8 cellular contexts compared by ENCODE assay signal in the genomic region with DNA sequence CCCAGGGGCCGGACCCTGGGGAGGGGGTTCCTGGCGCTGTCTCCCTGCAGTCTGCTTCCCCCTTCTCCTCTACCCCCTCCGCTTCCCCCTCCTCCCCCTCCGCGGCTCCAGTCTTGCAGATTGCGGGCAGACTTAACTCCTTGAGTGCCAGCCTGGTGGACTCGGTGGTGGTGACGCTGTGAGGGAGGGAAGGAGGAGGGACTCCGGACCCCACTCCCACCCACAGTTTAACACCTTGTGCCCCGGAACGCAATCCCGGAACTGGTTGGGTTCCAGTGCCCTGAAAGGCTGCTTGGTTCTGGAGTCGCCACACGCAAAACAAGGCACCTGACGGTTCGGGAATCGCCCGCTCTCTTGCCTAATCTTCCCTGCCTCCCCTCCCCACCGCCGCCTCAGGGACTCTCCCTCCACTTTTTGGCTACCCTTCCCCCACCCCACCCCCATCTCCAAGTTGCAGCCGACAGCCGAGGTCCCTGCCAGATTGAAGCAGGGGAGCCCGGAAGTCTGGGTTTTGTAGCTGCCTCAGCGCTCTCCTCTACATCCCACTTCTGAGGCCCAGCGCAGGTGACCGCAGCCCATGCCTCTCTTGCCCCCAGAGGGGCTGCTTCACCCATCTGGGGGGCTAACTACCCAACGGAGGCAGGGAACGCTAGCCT. TPM values are rescaled to one million over a fixed set of nuclear protein-coding genes. Genes with fewer than 3 reads are reported as not detected.
A peak's percentile ranks its signal among the peaks of the same experiment; 100 is the strongest.
DNase-seq lines count a peak whose midpoint lies in the region; ATAC-seq and TF ChIP-seq lines count a peak whose summit lies in the region.

No MANE protein-coding gene starts in this region.

- peak overlapping the region; percentile 29 to 93 for H3K18ac ChIP-seq in mesenchymal stem cell (ENCODE audit: low read depth in 1 of 2, low read length in 2 of 2)

- peak overlapping the region; percentile 86 for H2BK120ac ChIP-seq in mesenchymal stem cell (ENCODE audit: low read depth, low read length)

- H3K36me3 ChIP-seq in HCT116 (ENCODE audit: control insufficient read depth in 1 of 2, insufficient read depth in 2 of 2, low read length in 2 of 2) = no peaks in the 10 kb centered on the region
- H3K36me3 ChIP-seq in endodermal cell (ENCODE audit: control insufficient read depth, insufficient read depth, low read length) = no peaks in the 10 kb centered on the region
- no peaks in the 10 kb centered on the region for H3K36me3 ChIP-seq in mesenchymal stem cell (ENCODE audit: control insufficient read depth in 1 of 2, insufficient read depth in 2 of 2, low read depth in 1 of 2, low read length in 2 of 2)

- H2BK15ac ChIP-seq in mesenchymal stem cell (ENCODE audit: low read depth, poor library complexity, severe bottlenecking) = peak overlapping the region; percentile 75

- H3K9me3 ChIP-seq in HCT116 (ENCODE audit: control insufficient read depth in 1 of 2, insufficient read depth in 1 of 2, low read depth in 1 of 2, low read length in 2 of 2) = no peaks in the 10 kb centered on the region
- H3K9me3 ChIP-seq in endodermal cell (ENCODE audit: control insufficient read depth, low read length) = no peaks in the 10 kb centered on the region
- H3K9me3 ChIP-seq in mesenchymal stem cell (ENCODE audit: control insufficient read depth, low read length) = no peaks in the 10 kb centered on the region

- H4K91ac ChIP-seq in mesenchymal stem cell (ENCODE audit: low read length) = peak overlapping the region; percentile 93

- no peak for TF ChIP-seq RAD21 in HCT116 (IDR thresholded peaks at IDR 0.05; ENCODE audit: low read depth)

- no peak overlapping the region for H2AK5ac ChIP-seq in mesenchymal stem cell (ENCODE audit: low read length, severe bottlenecking)

- peak overlapping the region; percentile 96 for H4K8ac ChIP-seq in mesenchymal stem cell (ENCODE audit: low read length)

- H3K4me1 Mint-ChIP-seq in endodermal cell = peaks cover 39% of the 10 kb centered on the region

- H3K27me3 ChIP-seq in HCT116 (ENCODE audit: insufficient read depth, low read length) (no peaks in the 10 kb centered on the region), endodermal cell (ENCODE audit: control insufficient read depth, insufficient read depth, low read length, poor library complexity, severe bottlenecking) (peaks cover 11% of the 10 kb centered on the region), mesenchymal stem cell (ENCODE audit: control insufficient read depth in 1 of 2, insufficient read depth in 1 of 2, low read length in 2 of 2) (peaks cover 5 to 7% of the 10 kb centered on the region in 2 experiments)

- H3K4ac ChIP-seq in mesenchymal stem cell (ENCODE audit: low read depth in 1 of 2, low read length in 2 of 2) = peak overlapping the region; percentile 3 to 31

- no TSS peak for BruUV-seq in HCT116 (replicated peaks; lab: Mats Ljungman, UMichigan)

- no peak overlapping the region for H2BK5ac ChIP-seq in mesenchymal stem cell (ENCODE audit: low read depth, low read length, poor library complexity, severe bottlenecking)

- no peaks in the 10 kb centered on the region for H3K9me3 Mint-ChIP-seq in endodermal cell

- peaks cover 34 to 75% of the 10 kb centered on the region in 2 experiments for H3K4me1 ChIP-seq in HCT116 (ENCODE audit: control insufficient read depth in 1 of 2, insufficient read depth in 2 of 2, low read length in 2 of 2)
- peaks cover 11% of the 10 kb centered on the region for H3K4me1 ChIP-seq in endodermal cell (ENCODE audit: control insufficient read depth, insufficient read depth, low read length)
- H3K4me1 ChIP-seq in mesenchymal stem cell (ENCODE audit: control insufficient read depth, insufficient read depth, low read depth, low read length) = peaks cover 14% of the 10 kb centered on the region

- intact Hi-C loops in HCT116 (cut with micrococcal nuclease) = loop anchor here (2.0 kb wide), 2 partner anchors 27 to 139 kb away; partner anchors contain the start of genes DDX6 and UPK2

- TF ChIP-seq CTCF in AG10803 (conservative IDR thresholded peaks at IDR 0.05; ENCODE audit: low read length) (no peak), HCT116 (IDR thresholded peaks at IDR 0.05 in 2 of 3, conservative IDR thresholded peaks at IDR 0.05 in 1 of 3; ENCODE audit: borderline replicate concordance in 1 of 3, insufficient read depth in 1 of 3, low read depth in 2 of 3, low read length in 2 of 3) (no peak), endodermal cell (conservative IDR thresholded peaks at IDR 0.05) (no peak)

- no peaks in the 10 kb centered on the region for H3K9me2 ChIP-seq in HCT116 (ENCODE audit: insufficient read depth)

- WGBS in endodermal cell (ENCODE audit: insufficient coverage in 1 of 2, insufficient read length in 1 of 2), 2 experiments = 0% methylated on average over 10 to 21 of the region's 28 CpGs
- WGBS in mesenchymal stem cell = under 1% methylated on average over 20 of the region's 28 CpGs

- H3K27ac Mint-ChIP-seq in endodermal cell = peak overlapping the region; percentile 97

- RAD21 ChIA-PET in HCT116 (lab: Charles Lee; ENCODE audit: low non-redundant PET in 1 of 2, low total read pairs in 2 of 2, uncharacterized antibody in 2 of 2, unreplicated experiment in 2 of 2) = interaction anchor here (0.7 to 1.0 kb wide), 3 partner anchors 19 to 21 kb away, joined by 3 to 5 read pairs (median 4); no protein-coding TSS in a partner anchor

- no peaks in the 10 kb centered on the region for H4K20me1 ChIP-seq in HCT116 (ENCODE audit: insufficient read depth)

- H3K9ac ChIP-seq in HCT116 (ENCODE audit: low read length) (peak overlapping the region; percentile 95), endodermal cell (ENCODE audit: extremely low read depth, low read length, poor library complexity, severe bottlenecking) (peak overlapping the region; percentile 54), mesenchymal stem cell (ENCODE audit: low read length) (peak overlapping the region; percentile 76)

- ATAC-seq in HCT116 (peak; percentile 24), HG03457 (IDR thresholded peaks at IDR 0.05; ENCODE audit: unreplicated experiment) (no peak)

- peak overlapping the region; percentile 2 to 35 for H2BK12ac ChIP-seq in mesenchymal stem cell (ENCODE audit: low read length in 2 of 2)

- no peaks in the 10 kb centered on the region for H3K36me3 Mint-ChIP-seq in endodermal cell (ENCODE audit: low read depth)

- peak overlapping the region; percentile 81 for H3K4me3 Mint-ChIP-seq in endodermal cell

- CTCF ChIA-PET in HCT116 (lab: Charles Lee) = interaction anchor here (0.7 to 6.6 kb wide), 4 partner anchors 9 to 240 kb away, joined by 4 to 150 read pairs (median 7); no protein-coding TSS in a partner anchor

- H3K79me2 ChIP-seq in HCT116 (ENCODE audit: insufficient read depth, low read length) = peaks cover 9% of the 10 kb centered on the region

- H3K4me3 ChIP-seq in AG10803 (ENCODE audit: low read length) (peak overlapping the region; percentile 86), HCT116 (replicated peaks in 1 of 2; ENCODE audit: low read depth in 1 of 2, low read length in 2 of 2) (peak overlapping the region; percentile 73 to 75), endodermal cell (ENCODE audit: low read length) (peak overlapping the region; percentile 82), mesenchymal stem cell (ENCODE audit: insufficient read depth in 1 of 2, low read depth in 1 of 2, low read length in 2 of 2) (peak overlapping the region; percentile 69 to 90)

- peaks cover 24% of the 10 kb centered on the region for H3K27me3 Mint-ChIP-seq in endodermal cell (ENCODE audit: insufficient read depth)

- H3K27ac ChIP-seq in HCT116 (ENCODE audit: low read depth, low read length) (peak overlapping the region; percentile 100), endodermal cell (ENCODE audit: low read depth, low read length) (peak overlapping the region; percentile 3), mesenchymal stem cell (ENCODE audit: low read length, poor library complexity, severe bottlenecking) (peak overlapping the region; percentile 87)

- no peak overlapping the region for H3K23ac ChIP-seq in mesenchymal stem cell (ENCODE audit: low read length in 2 of 2)

- H2AFZ ChIP-seq in HCT116 (ENCODE audit: low read depth, low read length, poor library complexity, severe bottlenecking) (no peak overlapping the region), mesenchymal stem cell (ENCODE audit: low read depth, low read length) (no peak overlapping the region)

- POLR2A ChIA-PET in HCT116 (lab: Charles Lee) = interaction anchor here (1.0 to 2.0 kb wide), 5 partner anchors 13 to 240 kb away, joined by 3 to 6 read pairs (median 4); no protein-coding TSS in a partner anchor

- H3K14ac ChIP-seq in mesenchymal stem cell (ENCODE audit: low read length in 2 of 2) = no peak overlapping the region

- no peak for TF ChIP-seq POLR2A in HCT116 (IDR thresholded peaks at IDR 0.05; ENCODE audit: borderline replicate concordance, extremely low read depth, insufficient read depth, insufficient read length)

- H3K4me2 ChIP-seq in HCT116 (ENCODE audit: low read length) = peak overlapping the region; percentile 100
- peak overlapping the region; percentile 79 for H3K4me2 ChIP-seq in mesenchymal stem cell (ENCODE audit: low read length, poor library complexity, severe bottlenecking)

- DNase-seq in AG10803 (ENCODE audit: low read depth) = peak; percentile 82
- DNase-seq in HCT116 (ENCODE audit: low read depth, low spot score) = peak; percentile 89
- peak; percentile 78 to 86 for DNase-seq in NOMO-1 (lab: John Stamatoyannopoulos, UW; ENCODE audit: unreplicated experiment in 2 of 2)
- peak; percentile 88 for DNase-seq in activated CD8-positive, alpha-beta memory T cell treated with anti-CD3 and anti-CD28 coated beads for 24 hours
- DNase-seq in endodermal cell = peak; percentile 97
- peak; percentile 95 for DNase-seq in mesenchymal stem cell
- peak; percentile 79 for DNase-seq in stimulated activated CD8-positive, alpha-beta memory T cell treated with anti-CD3 and anti-CD28 coated beads, Interleukin-4, amount 100 ng/mL, for 48 hours

- H3K79me1 ChIP-seq in mesenchymal stem cell (replicated peaks; ENCODE audit: low read length, poor library complexity, severe bottlenecking) = peaks cover 4% of the 10 kb centered on the region

RNA-seq across cellular contexts. Expression of gene BCL9L, which starts 3.9 kb away (rescaled TPM):
- 120 TPM for total RNA-seq in HCT116 (2021; ENCODE audit: unreplicated experiment)
- polyA plus RNA-seq in HCT116 (2012) = 83.0 and 85.7 TPM in 2 replicates
- 10 to 100 TPM; 73.9 to 77.3 TPM for total RNA-seq in endodermal cell
- polyA plus RNA-seq in endodermal cell (2013, experiment 1 of 2) = 24.3 TPM
- polyA plus RNA-seq in endodermal cell (2013, experiment 2 of 2) = 23.6 TPM
- polyA plus RNA-seq in mesenchymal stem cell (2013, experiment 1 of 2) = 121 TPM
- 115 TPM for polyA plus RNA-seq in mesenchymal stem cell (2013, experiment 2 of 2)

RNA-seq across cellular contexts. Expression of gene UPK2, which starts 26.5 kb away (rescaled TPM):
- total RNA-seq in HCT116 (2021; ENCODE audit: unreplicated experiment) (0.42 TPM), endodermal cell (under 1 TPM in 1 of 2 donors, not detected in 1; 0.38 TPM)
- 0.26 and 0.55 TPM in 2 replicates for polyA plus RNA-seq in HCT116 (2012)
- 0.36 TPM for polyA plus RNA-seq in endodermal cell (2013, experiment 1 of 2)
- 0.54 TPM for polyA plus RNA-seq in endodermal cell (2013, experiment 2 of 2)
- 0.04 TPM for polyA plus RNA-seq in mesenchymal stem cell (2013, experiment 1 of 2)
- polyA plus RNA-seq in mesenchymal stem cell (2013, experiment 2 of 2) = not detected

RNA-seq across cellular contexts. Expression of gene FOXR1, which starts 41.9 kb away (rescaled TPM):
- total RNA-seq in HCT116 (2021; ENCODE audit: unreplicated experiment) = not detected
- not detected in 2 replicates for polyA plus RNA-seq in HCT116 (2012)
- not detected for total RNA-seq in endodermal cell
- polyA plus RNA-seq in endodermal cell (2013, experiment 1 of 2) = not detected
- not detected for polyA plus RNA-seq in endodermal cell (2013, experiment 2 of 2)
- polyA plus RNA-seq in mesenchymal stem cell (2013, experiment 1 of 2) = not detected
- polyA plus RNA-seq in mesenchymal stem cell (2013, experiment 2 of 2) = not detected

RNA-seq across cellular contexts. Expression of gene CXCR5, which starts 45.9 kb away (rescaled TPM):
- not detected for total RNA-seq in HCT116 (2021; ENCODE audit: unreplicated experiment)
- polyA plus RNA-seq in HCT116 (2012) = 0.01 TPM in 1 of 2 replicates, not detected in the other
- under 1 TPM in 1 of 2 donors, not detected in 1; 0.07 TPM for total RNA-seq in endodermal cell
- not detected for polyA plus RNA-seq in endodermal cell (2013, experiment 1 of 2)
- not detected for polyA plus RNA-seq in endodermal cell (2013, experiment 2 of 2)
- polyA plus RNA-seq in mesenchymal stem cell (2013, experiment 1 of 2) = 0.01 TPM
- polyA plus RNA-seq in mesenchymal stem cell (2013, experiment 2 of 2) = 0.01 TPM

Comparison
In these comparisons a context has a peak if more than half of its experiments do, and no peak if none do; other contexts are left out.
1. H3K27ac ChIP-seq: peak in every context shown above with its lines; median percentile 100 in HCT116; 87 in mesenchymal stem cell; 3 in endodermal cell.